1 cellular context compared by ENCODE assay signal in genomic region chr22:20867179-20868099, GRCh38.
TF ChIP-seq lines count a peak whose summit lies in the region.

No MANE protein-coding gene starts in this region.

TF ChIP-seq in HepG2, 621 proteins besides CTCF, POLR2A, EP300 and RAD21 (continued from another document):
- no peak for TF ChIP-seq IKZF5 (CRISPR knock-in tag; IDR thresholded peaks at IDR 0.05)
- no peak for TF ChIP-seq SOX6 (IDR thresholded peaks at IDR 0.05)
- 0 out of 2 replicates have a peak, but pooled peaks have one; percentile 12 for TF ChIP-seq SOX6 (CRISPR knock-in tag; IDR thresholded peaks at IDR 0.05)
- peak; percentile 50; the same call in 1 of the 2 replicates for TF ChIP-seq ERF (CRISPR knock-in tag; IDR thresholded peaks at IDR 0.05)
- peak; percentile 33 for TF ChIP-seq TEAD3 (CRISPR knock-in tag; optimal IDR thresholded peaks at IDR 0.05; ENCODE audit: borderline replicate concordance)
- no peak for TF ChIP-seq SALL2 (CRISPR knock-in tag; IDR thresholded peaks at IDR 0.05)
